12 cellular contexts compared by ENCODE assay signal in genomic region chr14:68961781-68962584, GRCh38. TPM values are rescaled to one million over a fixed set of nuclear protein-coding genes. Genes with fewer than 3 reads are reported as not detected.
DNase-seq lines count a peak whose midpoint lies in the region; ATAC-seq, FAIRE-seq and TF ChIP-seq lines count a peak whose summit lies in the region.
"Had no signal": no experiment of that assay in that cellular context is flagged by ENCODE, and none has a peak within 500 bp of the region (broad histone marks: within the 10 kb centered on the region; RNA-seq: fewer than 3 reads in every experiment).

No MANE protein-coding gene starts in this region.

- H3K4me3 ChIP-seq in right atrium auricular region, result no peak overlapping the region
- no peak overlapping the region for H3K4me3 ChIP-seq in kidney (ENCODE audit: low read length in 2 of 2)

- no peaks in the 10 kb centered on the region for H3K9me3 Mint-ChIP-seq in WTC11

- CTCF ChIA-PET in WTC11 (lab: Charles Lee), result interaction anchor here (0.6 to 0.8 kb wide), 4 partner anchors 20 to 168 kb away, joined by 3 to 4 read pairs (median 3); no protein-coding TSS in a partner anchor

- no peaks in the 10 kb centered on the region for H3K9me3 ChIP-seq in right atrium auricular region
- H3K9me3 ChIP-seq in kidney (ENCODE audit: control insufficient read depth in 1 of 2, low read length in 2 of 2), result no peaks in the 10 kb centered on the region

- DNase-seq in right atrium auricular region (ENCODE audit: low spot score) (no peak), Right ventricle myocardium superior (no peak), WTC11 (ENCODE audit: low spot score) (peak; percentile 63), kidney (peak; percentile 90), NCI-H1694 (lab: John Stamatoyannopoulos, UW) (no peak), germinal center (ENCODE audit: low spot score) (no peak)
- no peak for DNase-seq in activated CD4-positive, alpha-beta T cell treated with anti-CD3 and anti-CD28 coated beads for 48 hours
- DNase-seq: activated gamma-delta T cell; NCI-H774; stimulated activated CD4-positive, alpha-beta T cell treated with anti-CD3 and anti-CD28 coated beads, Interleukin-4, amount 100 ng/mL, for 4 hours had no signal

- no peaks in the 10 kb centered on the region for H3K27me3 Mint-ChIP-seq in WTC11 (ENCODE audit: low read depth)

- H3K4me1 Mint-ChIP-seq in WTC11, result peaks cover 73% of the 10 kb centered on the region

- no peak overlapping the region for H3K4me3 Mint-ChIP-seq in WTC11

- no peak for ATAC-seq in Right ventricle myocardium superior (ENCODE audit: poor library complexity)
- ATAC-seq in WTC11, result peak; percentile 68
- ATAC-seq in HG03565 (IDR thresholded peaks at IDR 0.05; ENCODE audit: unreplicated experiment), result no peak

- H3K27ac ChIP-seq in right atrium auricular region (peak overlapping the region; percentile 6 to 12), kidney (ENCODE audit: low read depth in 2 of 2, low read length in 2 of 2) (no peak overlapping the region)

- TF ChIP-seq CTCF in right atrium auricular region (IDR thresholded peaks at IDR 0.05) (no peak), WTC11 (IDR thresholded peaks at IDR 0.05) (no peak), kidney (IDR thresholded peaks at IDR 0.05; ENCODE audit: borderline replicate concordance, extremely low read depth, insufficient read depth) (no peak)

- intact Hi-C loops in Right ventricle myocardium superior (cut with DNase I), result no loop called here
- intact Hi-C loops in kidney (cut with DNase I), result no loop called here

- H3K4me1 ChIP-seq in right atrium auricular region (peaks cover 0 to 93% of the 10 kb centered on the region in 2 donors), kidney (ENCODE audit: control insufficient read depth in 1 of 2, insufficient read depth in 1 of 2, low read depth in 1 of 2, low read length in 2 of 2) (peaks cover 8 to 33% of the 10 kb centered on the region in 2 donors)

- FAIRE-seq in kidney (lab: Jason Lieb, UNC), result no peak
- FAIRE-seq: islet of Langerhans had no signal

- H3K27ac Mint-ChIP-seq in WTC11, result peak overlapping the region; percentile 51; the same call in 1 of the 2 replicates

- H3K9ac ChIP-seq in kidney (ENCODE audit: low read length in 2 of 2), result no peak overlapping the region

- H3K36me3 Mint-ChIP-seq in WTC11, result peaks cover 7% of the 10 kb centered on the region; the same call in 1 of the 2 replicates

- H3K27me3 ChIP-seq in right atrium auricular region, result no peaks in the 10 kb centered on the region

- POLR2A ChIA-PET in WTC11 (lab: Charles Lee), result interaction anchor here (0.5 kb wide), 1 partner anchor 23 kb away, joined by 7 read pairs; no protein-coding TSS in a partner anchor

- H3K36me3 ChIP-seq in right atrium auricular region, result peaks cover 7% of the 10 kb centered on the region
- no peaks in the 10 kb centered on the region for H3K36me3 ChIP-seq in kidney (ENCODE audit: control insufficient read depth in 1 of 2, insufficient read depth in 2 of 2, low read length in 2 of 2)

TF ChIP-seq in WTC11, 78 proteins besides CTCF, POLR2A, EP300 and RAD21 (continues in another document):
- TF ChIP-seq RORB (CRISPR knock-in tag; IDR thresholded peaks at IDR 0.05) (no peak), ZNF317 (CRISPR knock-in tag; IDR thresholded peaks at IDR 0.05; ENCODE audit: borderline replicate concordance, low read depth) (no peak), NR2C2 (CRISPR knock-in tag; IDR thresholded peaks at IDR 0.05) (no peak), SP1 (CRISPR knock-in tag; conservative IDR thresholded peaks at IDR 0.05) (no peak), TEAD4 (CRISPR knock-in tag; IDR thresholded peaks at IDR 0.05) (no peak), EMX1 (CRISPR knock-in tag; IDR thresholded peaks at IDR 0.05) (no peak), SOX15 (CRISPR knock-in tag; IDR thresholded peaks at IDR 0.05) (no peak), RELA (CRISPR knock-in tag; IDR thresholded peaks at IDR 0.05; ENCODE audit: borderline replicate concordance) (no peak), NFYB (CRISPR knock-in tag; conservative IDR thresholded peaks at IDR 0.05; ENCODE audit: low read depth) (no peak), TEAD1 (CRISPR knock-in tag; IDR thresholded peaks at IDR 0.05) (no peak), CREM (CRISPR knock-in tag; IDR thresholded peaks at IDR 0.05) (no peak), PRRX2 (CRISPR knock-in tag; IDR thresholded peaks at IDR 0.05) (no peak), GTF2I (CRISPR knock-in tag; conservative IDR thresholded peaks at IDR 0.05) (no peak)
- TF ChIP-seq, protein P1, sequence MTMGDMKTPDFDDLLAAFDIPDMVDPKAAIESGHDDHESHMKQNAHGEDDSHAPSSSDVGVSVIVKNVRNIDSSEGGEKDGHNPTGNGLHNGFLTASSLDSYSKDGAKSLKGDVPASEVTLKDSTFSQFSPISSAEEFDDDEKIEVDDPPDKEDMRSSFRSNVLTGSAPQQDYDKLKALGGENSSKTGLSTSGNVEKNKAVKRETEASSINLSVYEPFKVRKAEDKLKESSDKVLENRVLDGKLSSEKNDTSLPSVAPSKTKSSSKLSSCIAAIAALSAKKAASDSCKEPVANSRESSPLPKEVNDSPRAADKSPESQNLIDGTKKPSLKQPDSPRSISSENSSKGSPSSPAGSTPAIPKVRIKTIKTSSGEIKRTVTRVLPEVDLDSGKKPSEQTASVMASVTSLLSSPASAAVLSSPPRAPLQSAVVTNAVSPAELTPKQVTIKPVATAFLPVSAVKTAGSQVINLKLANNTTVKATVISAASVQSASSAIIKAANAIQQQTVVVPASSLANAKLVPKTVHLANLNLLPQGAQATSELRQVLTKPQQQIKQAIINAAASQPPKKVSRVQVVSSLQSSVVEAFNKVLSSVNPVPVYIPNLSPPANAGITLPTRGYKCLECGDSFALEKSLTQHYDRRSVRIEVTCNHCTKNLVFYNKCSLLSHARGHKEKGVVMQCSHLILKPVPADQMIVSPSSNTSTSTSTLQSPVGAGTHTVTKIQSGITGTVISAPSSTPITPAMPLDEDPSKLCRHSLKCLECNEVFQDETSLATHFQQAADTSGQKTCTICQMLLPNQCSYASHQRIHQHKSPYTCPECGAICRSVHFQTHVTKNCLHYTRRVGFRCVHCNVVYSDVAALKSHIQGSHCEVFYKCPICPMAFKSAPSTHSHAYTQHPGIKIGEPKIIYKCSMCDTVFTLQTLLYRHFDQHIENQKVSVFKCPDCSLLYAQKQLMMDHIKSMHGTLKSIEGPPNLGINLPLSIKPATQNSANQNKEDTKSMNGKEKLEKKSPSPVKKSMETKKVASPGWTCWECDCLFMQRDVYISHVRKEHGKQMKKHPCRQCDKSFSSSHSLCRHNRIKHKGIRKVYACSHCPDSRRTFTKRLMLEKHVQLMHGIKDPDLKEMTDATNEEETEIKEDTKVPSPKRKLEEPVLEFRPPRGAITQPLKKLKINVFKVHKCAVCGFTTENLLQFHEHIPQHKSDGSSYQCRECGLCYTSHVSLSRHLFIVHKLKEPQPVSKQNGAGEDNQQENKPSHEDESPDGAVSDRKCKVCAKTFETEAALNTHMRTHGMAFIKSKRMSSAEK (CRISPR knock-in tag; IDR thresholded peaks at IDR 0.05; ENCODE audit: borderline replicate concordance), result no peak
- TF ChIP-seq, protein P2, sequence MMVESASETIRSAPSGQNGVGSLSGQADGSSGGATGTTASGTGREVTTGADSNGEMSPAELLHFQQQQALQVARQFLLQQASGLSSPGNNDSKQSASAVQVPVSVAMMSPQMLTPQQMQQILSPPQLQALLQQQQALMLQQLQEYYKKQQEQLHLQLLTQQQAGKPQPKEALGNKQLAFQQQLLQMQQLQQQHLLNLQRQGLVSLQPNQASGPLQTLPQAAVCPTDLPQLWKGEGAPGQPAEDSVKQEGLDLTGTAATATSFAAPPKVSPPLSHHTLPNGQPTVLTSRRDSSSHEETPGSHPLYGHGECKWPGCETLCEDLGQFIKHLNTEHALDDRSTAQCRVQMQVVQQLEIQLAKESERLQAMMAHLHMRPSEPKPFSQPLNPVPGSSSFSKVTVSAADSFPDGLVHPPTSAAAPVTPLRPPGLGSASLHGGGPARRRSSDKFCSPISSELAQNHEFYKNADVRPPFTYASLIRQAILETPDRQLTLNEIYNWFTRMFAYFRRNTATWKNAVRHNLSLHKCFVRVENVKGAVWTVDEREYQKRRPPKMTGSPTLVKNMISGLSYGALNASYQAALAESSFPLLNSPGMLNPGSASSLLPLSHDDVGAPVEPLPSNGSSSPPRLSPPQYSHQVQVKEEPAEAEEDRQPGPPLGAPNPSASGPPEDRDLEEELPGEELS (CRISPR knock-in tag; IDR thresholded peaks at IDR 0.05), result no peak
- TF ChIP-seq, protein P3, sequence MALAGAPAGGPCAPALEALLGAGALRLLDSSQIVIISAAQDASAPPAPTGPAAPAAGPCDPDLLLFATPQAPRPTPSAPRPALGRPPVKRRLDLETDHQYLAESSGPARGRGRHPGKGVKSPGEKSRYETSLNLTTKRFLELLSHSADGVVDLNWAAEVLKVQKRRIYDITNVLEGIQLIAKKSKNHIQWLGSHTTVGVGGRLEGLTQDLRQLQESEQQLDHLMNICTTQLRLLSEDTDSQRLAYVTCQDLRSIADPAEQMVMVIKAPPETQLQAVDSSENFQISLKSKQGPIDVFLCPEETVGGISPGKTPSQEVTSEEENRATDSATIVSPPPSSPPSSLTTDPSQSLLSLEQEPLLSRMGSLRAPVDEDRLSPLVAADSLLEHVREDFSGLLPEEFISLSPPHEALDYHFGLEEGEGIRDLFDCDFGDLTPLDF (CRISPR knock-in tag; IDR thresholded peaks at IDR 0.05), result no peak
- TF ChIP-seq, protein P4, sequence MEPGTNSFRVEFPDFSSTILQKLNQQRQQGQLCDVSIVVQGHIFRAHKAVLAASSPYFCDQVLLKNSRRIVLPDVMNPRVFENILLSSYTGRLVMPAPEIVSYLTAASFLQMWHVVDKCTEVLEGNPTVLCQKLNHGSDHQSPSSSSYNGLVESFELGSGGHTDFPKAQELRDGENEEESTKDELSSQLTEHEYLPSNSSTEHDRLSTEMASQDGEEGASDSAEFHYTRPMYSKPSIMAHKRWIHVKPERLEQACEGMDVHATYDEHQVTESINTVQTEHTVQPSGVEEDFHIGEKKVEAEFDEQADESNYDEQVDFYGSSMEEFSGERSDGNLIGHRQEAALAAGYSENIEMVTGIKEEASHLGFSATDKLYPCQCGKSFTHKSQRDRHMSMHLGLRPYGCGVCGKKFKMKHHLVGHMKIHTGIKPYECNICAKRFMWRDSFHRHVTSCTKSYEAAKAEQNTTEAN (CRISPR knock-in tag; IDR thresholded peaks at IDR 0.05), result no peak
- TF ChIP-seq, protein P5, sequence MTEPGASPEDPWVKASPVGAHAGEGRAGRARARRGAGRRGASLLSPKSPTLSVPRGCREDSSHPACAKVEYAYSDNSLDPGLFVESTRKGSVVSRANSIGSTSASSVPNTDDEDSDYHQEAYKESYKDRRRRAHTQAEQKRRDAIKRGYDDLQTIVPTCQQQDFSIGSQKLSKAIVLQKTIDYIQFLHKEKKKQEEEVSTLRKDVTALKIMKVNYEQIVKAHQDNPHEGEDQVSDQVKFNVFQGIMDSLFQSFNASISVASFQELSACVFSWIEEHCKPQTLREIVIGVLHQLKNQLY (CRISPR knock-in tag; IDR thresholded peaks at IDR 0.05), result no peak

RNA-seq across cellular contexts. Expression of gene ACTN1, which starts 17.1 kb away (rescaled TPM):
- total RNA-seq in right atrium auricular region (100 to 1,000 TPM; 170 to 316 TPM), Right ventricle myocardium superior (92.5 TPM), WTC11 (2021) (196 to 198 TPM (median 197 TPM) in 3 replicates), kidney (184 TPM)
- 20.1 TPM for polyA plus RNA-seq in kidney (ENCODE audit: insufficient read depth, low read depth, low replicate concordance)

Comparison
In these comparisons a context has a peak if more than half of its experiments do, and no peak if none do; other contexts are left out.
1. DNase-seq: peak in WTC11 (single experiment) and kidney (single experiment); none in right atrium auricular region (single experiment), Right ventricle myocardium superior (single experiment), NCI-H1694 (single experiment), germinal center (single experiment) and activated CD4-positive, alpha-beta T cell treated with anti-CD3 and anti-CD28 coated beads for 48 hours (single experiment).
2. H3K27ac ChIP-seq: peak in right atrium auricular region (2 of 2); none in kidney (0 of 2).